ENCODE assay signal across 11 cellular contexts in genomic region chr16:20878682-20879147, GRCh38. TPM values are rescaled to one million over a fixed set of nuclear protein-coding genes. Genes with fewer than 3 reads are reported as not detected.
A peak's percentile ranks its signal among the peaks of the same experiment; 100 is the strongest.
DNase-seq lines count a peak whose midpoint lies in the region; ATAC-seq and TF ChIP-seq lines count a peak whose summit lies in the region.
"Had no signal": no experiment of that assay in that cellular context is flagged by ENCODE, and none has a peak within 500 bp of the region (broad histone marks: within the 10 kb centered on the region; RNA-seq: fewer than 3 reads in every experiment).

No MANE protein-coding gene starts in this region.

- H3K27me3 ChIP-seq in ACC112 (ENCODE audit: insufficient read depth, low read length) (no peaks in the 10 kb centered on the region), mesenchymal stem cell (ENCODE audit: control insufficient read depth in 1 of 2, insufficient read depth in 1 of 2, low read length in 2 of 2) (no peaks in the 10 kb centered on the region), H7 (ENCODE audit: control insufficient read depth, insufficient read depth, low read length) (no peaks in the 10 kb centered on the region)

- no peak overlapping the region for H2BK120ac ChIP-seq in mesenchymal stem cell (ENCODE audit: low read depth, low read length)

- WGBS in mesenchymal stem cell = 65% methylated on average over 3 of the region's 5 CpGs

- intact Hi-C loops in left colon (cut with DNase I, micrococcal nuclease) = no loop called here

- peak overlapping the region; percentile 10; the same call in 1 of the 2 replicates for H3K4me3 ChIP-seq in ACC112 (ENCODE audit: low read depth, low read length)
- H3K4me3 ChIP-seq in HEK293 (ENCODE audit: low read depth, low read length) = no peak overlapping the region
- H3K4me3 ChIP-seq in coronary artery = peak overlapping the region; percentile 34
- H3K4me3 ChIP-seq in mesenchymal stem cell (ENCODE audit: insufficient read depth in 1 of 2, low read depth in 1 of 2, low read length in 2 of 2) = no peak overlapping the region
- no peak overlapping the region for H3K4me3 ChIP-seq in H7 (ENCODE audit: insufficient read depth, low read depth, low read length)

- CTCF ChIA-PET in HEK293 (lab: Yijun Ruan, JAX) = no interaction called here

- ATAC-seq in left colon (no peak), HG02642 (IDR thresholded peaks at IDR 0.05; ENCODE audit: poor library complexity, unreplicated experiment) (no peak), HG02970 (IDR thresholded peaks at IDR 0.05; ENCODE audit: low FRiP score, unreplicated experiment) (no peak)

- H3K4ac ChIP-seq in mesenchymal stem cell (ENCODE audit: low read depth in 1 of 2, low read length in 2 of 2) = peak overlapping the region; percentile 24 to 93

- peaks cover 52% of the 10 kb centered on the region for H3K4me1 ChIP-seq in ACC112 (ENCODE audit: control insufficient read depth, insufficient read depth, low read length, unreplicated experiment)
- peaks cover 8% of the 10 kb centered on the region; the same call in 1 of the 2 replicates for H3K4me1 ChIP-seq in HEK293 (ENCODE audit: control insufficient read depth, insufficient read depth, low read length)
- peaks cover 11% of the 10 kb centered on the region for H3K4me1 ChIP-seq in mesenchymal stem cell (ENCODE audit: control insufficient read depth, insufficient read depth, low read depth, low read length)

- POLR2A ChIA-PET in HEK293 (lab: Yijun Ruan, JAX) = interaction anchor here (0.6 to 0.7 kb wide), 2 partner anchors 12 to 22 kb away, joined by 4 to 6 read pairs; partner anchors contain the start of genes DCUN1D3 and LYRM1

- H3K27ac ChIP-seq in ACC112 (ENCODE audit: low read depth, low read length) = peak overlapping the region; percentile 69
- H3K27ac ChIP-seq in HEK293 (ENCODE audit: extremely low read depth, low read depth, low read length) = no peak overlapping the region
- H3K27ac ChIP-seq in coronary artery = peak overlapping the region; percentile 86 to 87
- peak overlapping the region; percentile 96 for H3K27ac ChIP-seq in mesenchymal stem cell (ENCODE audit: low read length, poor library complexity, severe bottlenecking)
- H3K27ac ChIP-seq: C4-2B had no signal

- H2AFZ ChIP-seq in ACC112 (ENCODE audit: low read length, unreplicated experiment) = no peak overlapping the region
- H2AFZ ChIP-seq in mesenchymal stem cell (ENCODE audit: low read depth, low read length) = no peak overlapping the region

- H2BK12ac ChIP-seq in mesenchymal stem cell (ENCODE audit: low read length in 2 of 2) = peak overlapping the region; percentile 28 to 80

- H3K18ac ChIP-seq in mesenchymal stem cell (ENCODE audit: low read depth in 1 of 2, low read length in 2 of 2) = peak overlapping the region in 1 of 2 experiments; percentile 35

- H3K36me3 ChIP-seq in ACC112 (ENCODE audit: insufficient read depth, low read length) = peaks cover 5% of the 10 kb centered on the region
- no peaks in the 10 kb centered on the region for H3K36me3 ChIP-seq in HEK293 (ENCODE audit: control insufficient read depth in 2 of 2, insufficient read depth in 1 of 2, low read length in 2 of 2)
- H3K36me3 ChIP-seq in mesenchymal stem cell (ENCODE audit: control insufficient read depth in 1 of 2, insufficient read depth in 2 of 2, low read depth in 1 of 2, low read length in 2 of 2) = peaks cover 0 to 16% of the 10 kb centered on the region in 2 experiments
- H3K36me3 ChIP-seq in H7 (replicated peaks; ENCODE audit: control insufficient read depth, insufficient read depth, low read length) = no peaks in the 10 kb centered on the region

- peak overlapping the region; percentile 46 for H2AK5ac ChIP-seq in mesenchymal stem cell (ENCODE audit: low read length, severe bottlenecking)

- no peak overlapping the region for H4K8ac ChIP-seq in mesenchymal stem cell (ENCODE audit: low read length)

- DNase-seq in coronary artery (ENCODE audit: low spot score) (no peak), mesenchymal stem cell (no peak), left colon (no peak), H7 (no peak)
- DNase-seq: NK-92 treated with Interleukin-12 subunit alpha and Interleukin-12 subunit beta, amount 100 ng/mL, for 24 hours; posterior cingulate gyrus had no signal

- H3K9me3 ChIP-seq in HEK293 (ENCODE audit: control insufficient read depth, insufficient read depth, low read depth, low read length) (no peaks in the 10 kb centered on the region), mesenchymal stem cell (ENCODE audit: control insufficient read depth, low read length) (no peaks in the 10 kb centered on the region)

- no peak overlapping the region for H2BK15ac ChIP-seq in mesenchymal stem cell (ENCODE audit: low read depth, poor library complexity, severe bottlenecking)

- H3K14ac ChIP-seq in mesenchymal stem cell (ENCODE audit: low read length in 2 of 2) = peak overlapping the region in 1 of 2 experiments; percentile 89

- no peaks in the 10 kb centered on the region for H3K79me1 ChIP-seq in mesenchymal stem cell (replicated peaks; ENCODE audit: low read length, poor library complexity, severe bottlenecking)

- peak overlapping the region; percentile 73 for H3K4me2 ChIP-seq in mesenchymal stem cell (ENCODE audit: low read length, poor library complexity, severe bottlenecking)

- no peak overlapping the region for H4K91ac ChIP-seq in mesenchymal stem cell (ENCODE audit: low read length)

- peak overlapping the region; percentile 82 for H2BK5ac ChIP-seq in mesenchymal stem cell (ENCODE audit: low read depth, low read length, poor library complexity, severe bottlenecking)

- peaks cover 87% of the 10 kb centered on the region for H3K79me2 ChIP-seq in ACC112 (ENCODE audit: control insufficient read depth, insufficient read depth, low read length, unreplicated experiment)

- peak overlapping the region; percentile 67 for H3K9ac ChIP-seq in mesenchymal stem cell (ENCODE audit: low read length)

- no peak for TF ChIP-seq CTCF in HEK293 (tag by site-specific recombination; IDR thresholded peaks at IDR 0.05)
- no peak for TF ChIP-seq CTCF in coronary artery (IDR thresholded peaks at IDR 0.05)

- no peak overlapping the region for H3K23ac ChIP-seq in mesenchymal stem cell (ENCODE audit: low read length in 2 of 2)

TF ChIP-seq in HEK293, 187 proteins besides CTCF, POLR2A, EP300 and RAD21:
- TF ChIP-seq EGR2 (tag by site-specific recombination; IDR thresholded peaks at IDR 0.05; ENCODE audit: low read depth) = 0 out of 2 replicates have a peak, but pooled peaks have one; percentile 27
- TF ChIP-seq ZNF280C (tag by site-specific recombination; IDR thresholded peaks at IDR 0.05) = no peak
- TF ChIP-seq ZNF23 (tag by site-specific recombination; IDR thresholded peaks at IDR 0.05; ENCODE audit: borderline replicate concordance) = no peak
- TF ChIP-seq ZFHX2 (tag by site-specific recombination; conservative IDR thresholded peaks at IDR 0.05) = peak; percentile 32
TF ChIP-seq in HEK293: peak in this region for 2.

RNA-seq across cellular contexts. Expression of gene DCUN1D3, which starts 21.4 kb away (rescaled TPM):
- polyA plus RNA-seq in mesenchymal stem cell (2013, experiment 1 of 2) = 7.9 TPM
- polyA plus RNA-seq in mesenchymal stem cell (2013, experiment 2 of 2) = 8.2 TPM
- total RNA-seq in left colon = 10 to 100 TPM; 12.4 to 14.0 TPM
- total RNA-seq in H7 (2014; rRNA removed; shearing (Covaris generic)) = 10.4 and 11.9 TPM in 2 replicates

RNA-seq across cellular contexts. Expression of gene LYRM1, which starts 21.9 kb away (rescaled TPM):
- 17.2 TPM for polyA plus RNA-seq in mesenchymal stem cell (2013, experiment 1 of 2)
- polyA plus RNA-seq in mesenchymal stem cell (2013, experiment 2 of 2) = 14.6 TPM
- total RNA-seq in left colon = 10 to 100 TPM; 11.7 to 20.1 TPM
- total RNA-seq in H7 (2014; rRNA removed; shearing (Covaris generic)) = 29.8 and 42.4 TPM in 2 replicates

Comparison
In these comparisons a context has a peak if more than half of its experiments do, and no peak if none do; other contexts are left out.
1. H3K4me3 ChIP-seq: peak in ACC112 (single experiment) and coronary artery (single experiment); none in HEK293 (single experiment), mesenchymal stem cell (0 of 2) and H7 (single experiment).